In genomic region chr7:71817931-71818330, GRCh38 we compare ENCODE assay signal across 10 cellular contexts.
"Had no signal": no experiment of that assay in that cellular context is flagged by ENCODE, and none has a peak within 500 bp of the region (broad histone marks: within the 10 kb centered on the region; RNA-seq: fewer than 3 reads in every experiment).

No MANE protein-coding gene starts in this region.

- ATAC-seq: GM23338, K562 had no signal

- H3K27ac ChIP-seq: HL-60 had no signal

- H2AFZ ChIP-seq: GM23338 had no signal

- H3K4me3 ChIP-seq: GM23338, K562 had no signal

- H3K27ac Mint-ChIP-seq: GM23338, H9 had no signal

- H3K4me2 ChIP-seq: GM23338 had no signal

- H3K4me3 Mint-ChIP-seq: GM23338, H9 had no signal

- FAIRE-seq: H1, H54, HTR-8/SVneo, K562 had no signal

- DNase-seq: H9, HCEC 1CT, IMR-90, KG1 had no signal
